In genomic region chr5:150272531-150272930, GRCh38 we compare ENCODE assay signal across 8 cellular contexts. TPM values are rescaled to one million over a fixed set of nuclear protein-coding genes. Genes with fewer than 3 reads are reported as not detected.
DNase-seq lines count a peak whose midpoint lies in the region; ATAC-seq, FAIRE-seq and TF ChIP-seq lines count a peak whose summit lies in the region.

No MANE protein-coding gene starts in this region.

- no peak for DNase-seq in AG04450 (ENCODE audit: low read depth, low spot score)
- peak; percentile 36 for DNase-seq in GM20000 (ENCODE audit: low spot score)
- peak; percentile 32 for DNase-seq in RCC 7860 (ENCODE audit: low spot score)
- DNase-seq in fibroblast of the aortic adventitia (ENCODE audit: low read depth), result peak; percentile 45
- no peak for DNase-seq in stimulated activated naive B cell treated with anti-CD40 and anti-IgM and Interleukin-4, amounts not matched to agents 10 μg/mL and 1 μg/mL and 100 μg/mL, for 72 hours

- no peak overlapping the region for H3K27ac Mint-ChIP-seq in stimulated activated naive B cell treated with anti-CD40 and anti-IgM and Interleukin-4, amounts not matched to agents 10 μg/mL and 1 μg/mL and 100 μg/mL, for 72 hours

- no peaks in the 10 kb centered on the region for H3K27me3 ChIP-seq in AG04450 (ENCODE audit: control insufficient read depth, insufficient read depth, low read length)

- no peak overlapping the region for H3K27ac ChIP-seq in AG04450 (ENCODE audit: low read depth, low read length)

- no peak overlapping the region for H3K4me3 Mint-ChIP-seq in stimulated activated naive B cell treated with anti-CD40 and anti-IgM and Interleukin-4, amounts not matched to agents 10 μg/mL and 1 μg/mL and 100 μg/mL, for 72 hours

- CTCF ChIA-PET in AG04450 (lab: Charles Lee), result interaction anchor here (0.7 to 5.7 kb wide), 6 partner anchors 26 to 140 kb away, joined by 3 to 43 read pairs (median 4); partner anchors contain the start of genes ARSI and CD74

- H3K4me1 Mint-ChIP-seq in stimulated activated naive B cell treated with anti-CD40 and anti-IgM and Interleukin-4, amounts not matched to agents 10 μg/mL and 1 μg/mL and 100 μg/mL, for 72 hours, result no peaks in the 10 kb centered on the region

- POLR2A ChIA-PET in AG04450 (lab: Yijun Ruan, JAX), result interaction anchor here (0.6 kb wide), 2 partner anchors 76 to 418 kb away, joined by 4 to 5 read pairs; no protein-coding TSS in a partner anchor

- FAIRE-seq in RCC 7860 (lab: Jason Lieb, UNC), result no peak

- no peaks in the 10 kb centered on the region for H3K36me3 Mint-ChIP-seq in stimulated activated naive B cell treated with anti-CD40 and anti-IgM and Interleukin-4, amounts not matched to agents 10 μg/mL and 1 μg/mL and 100 μg/mL, for 72 hours

- TF ChIP-seq CTCF in AG04450 (IDR thresholded peaks at IDR 0.05; ENCODE audit: low read depth, low read length) (peak; percentile 69), GM20000 (IDR thresholded peaks at IDR 0.05; ENCODE audit: extremely low read depth, missing control alignments) (peak; percentile 24), fibroblast of the aortic adventitia (IDR thresholded peaks at IDR 0.05; ENCODE audit: insufficient read depth, low read length) (peak; percentile 63)

- ATAC-seq in stimulated activated naive B cell treated with anti-CD40 and anti-IgM and Interleukin-4, amounts not matched to agents 10 μg/mL and 1 μg/mL and 100 μg/mL, for 72 hours (replicated peaks), result peak; percentile 63 to 69
- ATAC-seq in GM18873 (IDR thresholded peaks at IDR 0.05; ENCODE audit: low FRiP score, unreplicated experiment), result no peak
- ATAC-seq in HG03469 (IDR thresholded peaks at IDR 0.05; ENCODE audit: unreplicated experiment), result no peak
- no peak for ATAC-seq in GM21390 (IDR thresholded peaks at IDR 0.05; ENCODE audit: unreplicated experiment)

- no peak overlapping the region for H3K4me3 ChIP-seq in AG04450 (ENCODE audit: low read depth, low read length)
- no peak overlapping the region for H3K4me3 ChIP-seq in fibroblast of the aortic adventitia (ENCODE audit: low read depth, low read length)

- no peaks in the 10 kb centered on the region for H3K9me3 Mint-ChIP-seq in stimulated activated naive B cell treated with anti-CD40 and anti-IgM and Interleukin-4, amounts not matched to agents 10 μg/mL and 1 μg/mL and 100 μg/mL, for 72 hours

- peaks cover 4 to 12% of the 10 kb centered on the region in 2 donors for H3K27me3 Mint-ChIP-seq in stimulated activated naive B cell treated with anti-CD40 and anti-IgM and Interleukin-4, amounts not matched to agents 10 μg/mL and 1 μg/mL and 100 μg/mL, for 72 hours

- no peaks in the 10 kb centered on the region for H3K9me3 ChIP-seq in AG04450 (ENCODE audit: control insufficient read depth, insufficient read depth, low read length)

RNA-seq across cellular contexts. Expression of gene CAMK2A, which starts 17.0 kb away (rescaled TPM):
- 0.37 and 0.46 TPM in 2 replicates for polyA plus RNA-seq in AG04450 (2011; rRNA removed)
- polyA minus RNA-seq in AG04450 (2011; rRNA and poly(A)+ RNA removed), result 0.41 and 0.65 TPM in 2 replicates
- 0.09 TPM in 1 of 2 replicates, not detected in the other for total RNA-seq in fibroblast of the aortic adventitia (ENCODE audit: low replicate concordance)

RNA-seq across cellular contexts. Expression of gene ARSI, which starts 30.2 kb away (rescaled TPM):
- polyA plus RNA-seq in AG04450 (2011; rRNA removed), result 11.3 and 15.8 TPM in 2 replicates
- polyA minus RNA-seq in AG04450 (2011; rRNA and poly(A)+ RNA removed), result 13.7 and 21.4 TPM in 2 replicates
- total RNA-seq in fibroblast of the aortic adventitia (ENCODE audit: low replicate concordance), result 1.5 and 2.1 TPM in 2 replicates

Comparison
In these comparisons a context has a peak if more than half of its experiments do, and no peak if none do; other contexts are left out.
1. DNase-seq: peak in GM20000 (single experiment), RCC 7860 (single experiment) and fibroblast of the aortic adventitia (single experiment); none in AG04450 (single experiment) and stimulated activated naive B cell treated with anti-CD40 and anti-IgM and Interleukin-4, amounts not matched to agents 10 μg/mL and 1 μg/mL and 100 μg/mL, for 72 hours (single experiment).
2. ATAC-seq: peak in stimulated activated naive B cell treated with anti-CD40 and anti-IgM and Interleukin-4, amounts not matched to agents 10 μg/mL and 1 μg/mL and 100 μg/mL, for 72 hours (2 of 2); none in GM18873 (single experiment), HG03469 (single experiment) and GM21390 (single experiment).
3. Peak in every context shown above with its lines, with median percentiles within 50 percentile points of each other: CTCF ChIP-seq.